In the genomic region with DNA sequence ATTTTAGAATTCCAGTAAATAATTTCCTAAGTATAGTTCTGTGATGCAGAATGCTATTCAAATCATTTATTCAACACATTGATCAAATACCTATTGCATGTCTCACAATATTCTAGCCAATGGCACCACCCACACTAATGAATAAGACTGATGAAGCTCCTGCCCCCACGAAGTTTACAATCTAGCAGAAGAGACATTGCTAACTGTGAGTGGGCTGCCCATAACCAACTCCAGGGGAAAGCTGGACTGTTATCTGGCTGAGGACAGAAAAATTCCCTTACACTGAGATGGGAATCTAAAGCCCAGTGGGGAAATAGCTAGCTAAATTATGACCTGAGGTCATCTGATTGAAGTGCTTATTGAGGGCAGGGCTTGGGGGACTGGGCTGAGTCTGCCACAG, we compare ENCODE assay signal across 1 cellular context.
TF ChIP-seq lines count a peak whose summit lies in the region.

No MANE protein-coding gene starts in this region.

TF ChIP-seq in SK-N-SH treated with all-trans-retinoic acid at 6 μM for 48 hours, 23 proteins besides CTCF, POLR2A, EP300 and RAD21 (continued from another document):
- no peak for TF ChIP-seq PPARA (CRISPR knock-in tag; IDR thresholded peaks at IDR 0.05; ENCODE audit: borderline replicate concordance)
